Comparison of ENCODE assay signal across 15 cellular contexts in genomic region chr16:85734311-85735017, GRCh38. TPM values are rescaled to one million over a fixed set of nuclear protein-coding genes. Genes with fewer than 3 reads are reported as not detected.
A peak's percentile ranks its signal among the peaks of the same experiment; 100 is the strongest.
DNase-seq lines count a peak whose midpoint lies in the region; ATAC-seq and TF ChIP-seq lines count a peak whose summit lies in the region.
"Had no signal": no experiment of that assay in that cellular context is flagged by ENCODE, and none has a peak within 500 bp of the region (broad histone marks: within the 10 kb centered on the region; RNA-seq: fewer than 3 reads in every experiment).

No MANE protein-coding gene starts in this region.

- no peak for ATAC-seq in stimulated activated naive CD8-positive, alpha-beta T cell treated with anti-CD3 and anti-CD28 coated beads, Interleukin-15, Interleukin-2, amounts not matched to agents 100 U/mL and 50 U/mL, for 24 hours
- ATAC-seq in left colon (peak; percentile 44), upper lobe of left lung (ENCODE audit: low FRiP score in 2 of 2) (no peak), GM21367 (IDR thresholded peaks at IDR 0.05; ENCODE audit: unreplicated experiment) (no peak)

- H3K4me3 ChIP-seq in OCI-LY7 (ENCODE audit: low read depth, low read length, poor library complexity, severe bottlenecking) = peak overlapping the region; percentile 20
- no peak overlapping the region for H3K4me3 ChIP-seq in upper lobe of left lung
- no peak overlapping the region for H3K4me3 ChIP-seq in Caco-2 (ENCODE audit: low read depth, low read length)
- H3K4me3 ChIP-seq: esophagus squamous epithelium, testis had no signal

- H3K9me2 ChIP-seq in OCI-LY7 (ENCODE audit: insufficient read depth, low read length) = no peaks in the 10 kb centered on the region

- no peaks in the 10 kb centered on the region for H3K36me3 Mint-ChIP-seq in stimulated activated naive CD8-positive, alpha-beta T cell treated with anti-CD3 and anti-CD28 coated beads, Interleukin-15, Interleukin-2, amounts not matched to agents 100 ng/mL and 50 ng/mL, for 24 hours (ENCODE audit: low read depth)
- H3K36me3 Mint-ChIP-seq in Caco-2 (ENCODE audit: insufficient read depth, unreplicated experiment) = no peaks in the 10 kb centered on the region

- TF ChIP-seq EP300 in upper lobe of left lung (IDR thresholded peaks at IDR 0.05) = no peak

- intact Hi-C loops in OCI-LY7 (cut with micrococcal nuclease; ENCODE audit: unreplicated experiment) = loop anchor here (1.0 kb wide), 1 partner anchor 22 kb away; no protein-coding TSS in a partner anchor
- intact Hi-C loops in left colon (cut with DNase I, micrococcal nuclease) = no loop called here
- intact Hi-C loops in Caco-2 (cut with micrococcal nuclease; ENCODE audit: unreplicated experiment) = no loop called here

- H3K27me3 Mint-ChIP-seq in stimulated activated naive CD8-positive, alpha-beta T cell treated with anti-CD3 and anti-CD28 coated beads, Interleukin-15, Interleukin-2, amounts not matched to agents 100 ng/mL and 50 ng/mL, for 24 hours = no peaks in the 10 kb centered on the region
- H3K27me3 Mint-ChIP-seq in Caco-2 (ENCODE audit: insufficient read depth, unreplicated experiment) = no peaks in the 10 kb centered on the region
- H3K27me3 Mint-ChIP-seq: activated B cell treated with CpG ODN at 0.5 μM for 24 hours had no signal

- WGBS in upper lobe of left lung, 2 donors = 80 to 89% methylated on average over 5 to 10 of the region's 10 CpGs

- H3K27ac ChIP-seq in OCI-LY7 (ENCODE audit: low read depth, low read length, poor library complexity, severe bottlenecking) (peak overlapping the region; percentile 60), upper lobe of left lung (no peak overlapping the region)
- H3K27ac ChIP-seq: esophagus squamous epithelium, testis had no signal

- H3K27me3 ChIP-seq in upper lobe of left lung (no peaks in the 10 kb centered on the region), Caco-2 (replicated peaks; ENCODE audit: control insufficient read depth, insufficient read depth, low read length) (no peaks in the 10 kb centered on the region)
- H3K27me3 ChIP-seq: esophagus squamous epithelium, testis had no signal

- CTCF ChIA-PET in OCI-LY7 (lab: Charles Lee; ENCODE audit: unreplicated experiment) = interaction anchor here (0.7 kb wide), 1 partner anchor 165 kb away, joined by 3 read pairs; the partner anchor contains the start of gene IRF8
- CTCF ChIA-PET in Caco-2 (lab: Charles Lee) = no interaction called here

- TF ChIP-seq CTCF in OCI-LY7 (conservative IDR thresholded peaks at IDR 0.05; ENCODE audit: low read length) = no peak
- TF ChIP-seq CTCF in upper lobe of left lung (IDR thresholded peaks at IDR 0.05) = no peak
- no peak for TF ChIP-seq CTCF in Caco-2 (IDR thresholded peaks at IDR 0.05; ENCODE audit: insufficient read depth in 1 of 2, low read depth in 1 of 2, low read length in 1 of 2, severe bottlenecking in 1 of 2, unreplicated experiment in 1 of 2)

- H3K4me3 Mint-ChIP-seq in stimulated activated naive CD8-positive, alpha-beta T cell treated with anti-CD3 and anti-CD28 coated beads, Interleukin-15, Interleukin-2, amounts not matched to agents 100 ng/mL and 50 ng/mL, for 24 hours = no peak overlapping the region
- H3K4me3 Mint-ChIP-seq in Caco-2 (ENCODE audit: unreplicated experiment) = no peak overlapping the region

- H3K4me1 ChIP-seq in OCI-LY7 (ENCODE audit: insufficient read depth, low read length, poor library complexity, severe bottlenecking) = peaks cover 31% of the 10 kb centered on the region
- H3K4me1 ChIP-seq in upper lobe of left lung = peaks cover 0 to 7% (median 4%) of the 10 kb centered on the region in 4 donors
- peaks cover 4% of the 10 kb centered on the region; the same call in 1 of the 2 replicates for H3K4me1 ChIP-seq in Caco-2
- H3K4me1 ChIP-seq: esophagus squamous epithelium, testis had no signal

- no peaks in the 10 kb centered on the region for H4K20me1 ChIP-seq in OCI-LY7 (ENCODE audit: insufficient read depth, low read length)

- no peak for TF ChIP-seq POLR2A in upper lobe of left lung (IDR thresholded peaks at IDR 0.05)

- H2AFZ ChIP-seq in OCI-LY7 (ENCODE audit: low read length) = peak overlapping the region; percentile 85; the same call in 1 of the 2 replicates

- H3K27ac Mint-ChIP-seq in stimulated activated naive CD8-positive, alpha-beta T cell treated with anti-CD3 and anti-CD28 coated beads, Interleukin-15, Interleukin-2, amounts not matched to agents 100 ng/mL and 50 ng/mL, for 24 hours = peak overlapping the region; percentile 31
- no peak overlapping the region for H3K27ac Mint-ChIP-seq in Caco-2 (ENCODE audit: unreplicated experiment)
- H3K27ac Mint-ChIP-seq: activated T-helper 2 cell treated with anti-CD3 and anti-CD28 coated beads, Interferon-gamma antibody, Interleukin-2, Interleukin-4, amounts not matched to agents 10 μg/mL and 5 μg/mL and 100 μg/mL, durations not matched to agents 14 hours and 24 hours and 36 hours had no signal

- DNase-seq in stimulated activated naive CD8-positive, alpha-beta T cell treated with anti-CD3 and anti-CD28 coated beads, Interleukin-15, Interleukin-2, amounts not matched to agents 100 U/mL and 50 U/mL, for 24 hours = no peak
- DNase-seq in OCI-LY7 (ENCODE audit: low spot score) (no peak), left colon (no peak), upper lobe of left lung (no peak), NCI-H82 treated with DMSO at 0.1 percent for 48 hours (lab: John Stamatoyannopoulos, UW; ENCODE audit: unreplicated experiment) (no peak), Caco-2 (no peak)
- DNase-seq: amygdala, esophagus squamous epithelium, left cardiac atrium, NCI-H526 treated with DMSO at 0.1 percent for 48 hours had no signal

- H3K9me3 ChIP-seq in OCI-LY7 (ENCODE audit: low read length) (no peaks in the 10 kb centered on the region), upper lobe of left lung (no peaks in the 10 kb centered on the region), Caco-2 (no peaks in the 10 kb centered on the region)
- H3K9me3 ChIP-seq: esophagus squamous epithelium, testis had no signal

- BruUV-seq in OCI-LY7 (replicated peaks; lab: Mats Ljungman, UMichigan) = no TSS peak
- BruUV-seq in Caco-2 (replicated peaks; lab: Mats Ljungman, UMichigan) = no TSS peak

- POLR2A ChIA-PET in OCI-LY7 (lab: Charles Lee) (interaction anchor here (0.6 kb wide), 1 partner anchor 19 kb away, joined by 8 read pairs; no protein-coding TSS in a partner anchor), Caco-2 (lab: Charles Lee) (no interaction called here)

- H3K4me2 ChIP-seq in OCI-LY7 (ENCODE audit: low read length) = peak overlapping the region; percentile 59

- peaks cover 23% of the 10 kb centered on the region for H3K4me1 Mint-ChIP-seq in stimulated activated naive CD8-positive, alpha-beta T cell treated with anti-CD3 and anti-CD28 coated beads, Interleukin-15, Interleukin-2, amounts not matched to agents 100 ng/mL and 50 ng/mL, for 24 hours (ENCODE audit: low read depth)
- H3K4me1 Mint-ChIP-seq in Caco-2 (ENCODE audit: low read depth, unreplicated experiment) = no peaks in the 10 kb centered on the region

- H3K9me3 Mint-ChIP-seq in stimulated activated naive CD8-positive, alpha-beta T cell treated with anti-CD3 and anti-CD28 coated beads, Interleukin-15, Interleukin-2, amounts not matched to agents 100 ng/mL and 50 ng/mL, for 24 hours = no peaks in the 10 kb centered on the region
- H3K9me3 Mint-ChIP-seq in Caco-2 (ENCODE audit: unreplicated experiment) = no peaks in the 10 kb centered on the region
- H3K9me3 Mint-ChIP-seq: activated B cell treated with CpG ODN at 0.5 μM for 24 hours; activated T-helper 2 cell treated with anti-CD3 and anti-CD28 coated beads, Interferon-gamma antibody, Interleukin-2, Interleukin-4, amounts not matched to agents 10 μg/mL and 5 μg/mL and 100 μg/mL, durations not matched to agents 14 hours and 24 hours and 36 hours had no signal

- H3K36me3 ChIP-seq in OCI-LY7 (ENCODE audit: insufficient read depth, low read length) = no peaks in the 10 kb centered on the region
- H3K36me3 ChIP-seq in upper lobe of left lung = no peaks in the 10 kb centered on the region
- H3K36me3 ChIP-seq in Caco-2 (ENCODE audit: control insufficient read depth, insufficient read depth, low read length) = no peaks in the 10 kb centered on the region
- H3K36me3 ChIP-seq: esophagus squamous epithelium had no signal

- no peaks in the 10 kb centered on the region for H3K79me2 ChIP-seq in OCI-LY7 (ENCODE audit: insufficient read depth, low read depth, low read length)

RNA-seq across cellular contexts. Expression of gene C16orf74, which starts 16.4 kb away (rescaled TPM):
- total RNA-seq in OCI-LY7 (2014; rRNA removed; shearing (Covaris generic)) = 6.8 and 12.1 TPM in 2 replicates
- total RNA-seq in OCI-LY7 (2022) = 7.5 and 9.7 TPM in 2 replicates
- total RNA-seq in left colon = 1 to 10 TPM in 1 of 2 donors, under 1 TPM in 1; 0.52 to 1.6 TPM
- 1 to 10 TPM in 5 of 6 donors, not detected in 1; 1.2 to 6.3 (median 4.1) TPM for total RNA-seq in upper lobe of left lung
- total RNA-seq in Caco-2 (2022) = 3.8 and 4.0 TPM in 2 replicates
- total RNA-seq: activated T-helper 2 cell treated with anti-CD3 and anti-CD28 coated beads, Interferon-gamma antibody, Interleukin-2, Interleukin-4, amounts not matched to agents 10 μg/mL and 5 μg/mL and 100 μg/mL, durations not matched to agents 14 hours and 24 hours and 36 hours had no signal

RNA-seq across cellular contexts. Expression of gene GINS2, which starts 45.7 kb away (rescaled TPM):
- total RNA-seq in OCI-LY7 (2014; rRNA removed; shearing (Covaris generic)) = 74.3 and 80.9 TPM in 2 replicates
- total RNA-seq in OCI-LY7 (2022) = 140 and 142 TPM in 2 replicates
- total RNA-seq in left colon = 1 to 10 TPM; 3.2 to 5.1 TPM
- total RNA-seq in upper lobe of left lung = under 1 TPM in 4 of 6 donors, not detected in 2; 0.39 to 0.91 (median 0.75) TPM
- total RNA-seq in Caco-2 (2022) = 52.5 and 62.9 TPM in 2 replicates
